ENCODE assay signal across 1 cellular context in genomic region chr6:134077301-134077700, GRCh38.
TF ChIP-seq lines count a peak whose summit lies in the region.

No MANE protein-coding gene starts in this region.

TF ChIP-seq in HepG2, 621 proteins besides CTCF, POLR2A, EP300 and RAD21 (continued from another document):
- TF ChIP-seq ZNF280B (CRISPR knock-in tag; IDR thresholded peaks at IDR 0.05; ENCODE audit: borderline replicate concordance) (no peak), MTA1 (CRISPR knock-in tag; IDR thresholded peaks at IDR 0.05; ENCODE audit: borderline replicate concordance) (no peak), ZBTB44 (CRISPR knock-in tag; IDR thresholded peaks at IDR 0.05) (no peak)
TF ChIP-seq in HepG2: peak in this region for 0.
